In the genomic region with DNA sequence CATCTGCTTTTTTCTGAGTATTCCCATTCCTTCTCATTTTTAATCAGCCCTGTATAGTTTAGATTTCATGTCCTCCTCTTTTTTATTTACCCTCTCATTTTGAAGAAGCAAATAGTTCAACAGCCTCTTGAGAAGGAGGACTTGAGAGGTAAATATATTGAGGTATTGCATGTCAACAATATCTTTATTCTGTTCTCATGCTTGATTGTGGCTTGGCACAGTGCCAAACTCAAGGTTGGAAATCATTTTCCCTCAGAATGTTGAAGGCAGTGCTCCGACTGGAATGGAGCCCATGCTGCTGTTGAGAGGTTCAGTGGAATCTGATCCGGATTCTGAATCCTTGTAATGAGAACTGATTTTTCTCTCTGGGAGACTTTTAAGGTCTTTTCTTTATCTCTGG, we compare ENCODE assay signal across 13 cellular contexts. TPM values are rescaled to one million over a fixed set of nuclear protein-coding genes. Genes with fewer than 3 reads are reported as not detected.
DNase-seq lines count a peak whose midpoint lies in the region; ATAC-seq and TF ChIP-seq lines count a peak whose summit lies in the region.
"Had no signal": no experiment of that assay in that cellular context is flagged by ENCODE, and none has a peak within 500 bp of the region (broad histone marks: within the 10 kb centered on the region; RNA-seq: fewer than 3 reads in every experiment).

No MANE protein-coding gene starts in this region.

- in situ Hi-C loops in mammary epithelial cell (cut with MboI; ENCODE audit: low sequenced_read_pairs in 2 of 2), result no loop called here

- H2AFZ ChIP-seq in mammary epithelial cell (ENCODE audit: low read depth, low read length), result no peak overlapping the region

- H3K4me1 ChIP-seq in mammary epithelial cell (ENCODE audit: insufficient read depth, low read length), result peaks cover 4% of the 10 kb centered on the region
- peaks cover 9% of the 10 kb centered on the region for H3K4me1 ChIP-seq in testis
- H3K4me1 ChIP-seq: A549 had no signal

- no peaks in the 10 kb centered on the region for H3K36me3 ChIP-seq in mammary epithelial cell (ENCODE audit: insufficient read depth, low read length)
- no peaks in the 10 kb centered on the region for H3K36me3 ChIP-seq in testis (ENCODE audit: low read depth, missing control alignments)

- no peak overlapping the region for H3K9ac ChIP-seq in mammary epithelial cell (ENCODE audit: insufficient read depth, low read length)

- 0% methylated on average over 2 of the region's 2 CpGs for WGBS in mammary epithelial cell (ENCODE audit: low coverage, missing lambda C conversion rate)
- WGBS in testis, 2 donors, result 35 to 47% methylated on average over 2 of the region's 2 CpGs

- ATAC-seq in GM18909 (IDR thresholded peaks at IDR 0.05; ENCODE audit: poor library complexity, unreplicated experiment) (no peak), GM18868 (IDR thresholded peaks at IDR 0.05; ENCODE audit: unreplicated experiment) (no peak)
- ATAC-seq: A549; activated naive CD4-positive, alpha-beta T cell treated with anti-CD3 and anti-CD28 coated beads, Interleukin-2, amount 50 U/mL, for 72 hours had no signal

- no peaks in the 10 kb centered on the region for H3K79me2 ChIP-seq in mammary epithelial cell (ENCODE audit: insufficient read depth, low read length)

- H3K4me3 ChIP-seq in mammary epithelial cell (replicated peaks in 1 of 3; ENCODE audit: insufficient read depth in 1 of 3, low read depth in 2 of 3, low read length in 3 of 3) (no peak overlapping the region), retinal pigment epithelial cell (ENCODE audit: low read length) (no peak overlapping the region), testis (no peak overlapping the region)
- H3K4me3 ChIP-seq: A549 had no signal

- no peak for TF ChIP-seq POLR2A in testis (IDR thresholded peaks at IDR 0.05)

- H3K27ac ChIP-seq in mammary epithelial cell (ENCODE audit: insufficient read depth, low read depth, low read length) (no peak overlapping the region), testis (no peak overlapping the region)
- H3K27ac ChIP-seq: A549 had no signal

- intact Hi-C loops in mammary epithelial cell (cut with micrococcal nuclease) (no loop called here), testis (cut with DNase I; ENCODE audit: low total_unique reads) (no loop called here)

- TF ChIP-seq CTCF in mammary epithelial cell (conservative IDR thresholded peaks at IDR 0.05 in 1 of 2, IDR thresholded peaks at IDR 0.05 in 1 of 2; ENCODE audit: extremely low read depth in 1 of 2, insufficient read depth in 1 of 2, low read depth in 1 of 2, low read length in 2 of 2), result no peak
- no peak for TF ChIP-seq CTCF in retinal pigment epithelial cell (conservative IDR thresholded peaks at IDR 0.05; ENCODE audit: low read depth, low read length)
- TF ChIP-seq CTCF in testis (IDR thresholded peaks at IDR 0.05), result no peak

- no peaks in the 10 kb centered on the region for H3K9me3 ChIP-seq in mammary epithelial cell (replicated peaks; ENCODE audit: insufficient read depth, low read length)
- no peaks in the 10 kb centered on the region for H3K9me3 ChIP-seq in testis
- H3K9me3 ChIP-seq: A549 had no signal

- dilution Hi-C loops in mammary epithelial cell (cut with HindIII; ENCODE audit: low sequenced_read_pairs), result no loop called here

- H3K27me3 ChIP-seq in mammary epithelial cell (ENCODE audit: insufficient read depth, low read length) (no peaks in the 10 kb centered on the region), testis (no peaks in the 10 kb centered on the region)

- H3K4me2 ChIP-seq in mammary epithelial cell (ENCODE audit: insufficient read depth, low read depth, low read length), result no peak overlapping the region
- H3K4me2 ChIP-seq: A549 had no signal

- DNase-seq in NCI-H1436 (lab: John Stamatoyannopoulos, UW) (peak; percentile 37), NCI-H1436 treated with DMSO at 0.1 percent for 48 hours (lab: John Stamatoyannopoulos, UW) (no peak), NCI-H2227 (lab: John Stamatoyannopoulos, UW; ENCODE audit: unreplicated experiment) (peak; percentile 88), mammary epithelial cell (peak; percentile 29), retinal pigment epithelial cell (ENCODE audit: low read depth) (peak; percentile 48), testis (no peak)
- DNase-seq: activated CD4-positive, alpha-beta T cell treated with anti-CD3 and anti-CD28 coated beads, Interleukin-2, amount 50 U/mL, for 1 hour; NCI-H524; SW 1271 had no signal

- H4K20me1 ChIP-seq in mammary epithelial cell (ENCODE audit: insufficient read depth, low read length), result no peaks in the 10 kb centered on the region

- no TSS peak for BruUV-seq in mammary epithelial cell (replicated peaks; lab: Mats Ljungman, UMichigan)

- CTCF ChIA-PET in mammary epithelial cell (lab: Charles Lee; ENCODE audit: low non-redundant PET), result no interaction called here

RNA-seq across cellular contexts. Expression of a gene that starts 31.0 kb away (rescaled TPM):
- total RNA-seq in mammary epithelial cell, result 10 to 100 TPM; 68.1 to 70.2 TPM
- polyA plus RNA-seq in mammary epithelial cell, result 29.0 TPM
- polyA minus RNA-seq in mammary epithelial cell, result 99.7 TPM
- total RNA-seq in testis, result 10 to 100 TPM; 13.4 to 16.6 TPM
- polyA plus RNA-seq in testis (ENCODE audit: insufficient read depth, low read depth, low replicate concordance), result 45.0 TPM

Comparison
In these comparisons a context has a peak if more than half of its experiments do, and no peak if none do; other contexts are left out.
1. DNase-seq: peak in NCI-H1436 (single experiment), NCI-H2227 (single experiment), mammary epithelial cell (single experiment) and retinal pigment epithelial cell (single experiment); none in NCI-H1436 treated with DMSO at 0.1 percent for 48 hours (single experiment) and testis (single experiment).